Comparison of ENCODE assay signal across 21 cellular contexts in genomic region chr15:27238209-27238608, GRCh38.
DNase-seq lines count a peak whose midpoint lies in the region; ATAC-seq and TF ChIP-seq lines count a peak whose summit lies in the region.
"Had no signal": no experiment of that assay in that cellular context is flagged by ENCODE, and none has a peak within 500 bp of the region (broad histone marks: within the 10 kb centered on the region; RNA-seq: fewer than 3 reads in every experiment).

No MANE protein-coding gene starts in this region.

- TF ChIP-seq CTCF in C4-2B (conservative IDR thresholded peaks at IDR 0.05) (peak; percentile 62), MM.1S (IDR thresholded peaks at IDR 0.05; ENCODE audit: low read length) (peak; percentile 18), brain microvascular endothelial cell (IDR thresholded peaks at IDR 0.05; ENCODE audit: low read depth, low read length, missing control alignments) (peak; percentile 16), neural crest cell (conservative IDR thresholded peaks at IDR 0.05) (no peak), uterus (IDR thresholded peaks at IDR 0.05) (no peak)

- no peaks in the 10 kb centered on the region for H3K9me2 ChIP-seq in MM.1S (replicated peaks; ENCODE audit: insufficient read depth, low read length)

- H3K4me1 Mint-ChIP-seq in neural crest cell: peaks cover 28% of the 10 kb centered on the region

- H3K4me3 Mint-ChIP-seq in neural crest cell: no peak overlapping the region
- H3K4me3 Mint-ChIP-seq: T-helper 2 cell treated with Interferon-gamma antibody and Interleukin-4, amounts not matched to agents 5 μg/mL and 100 μg/mL, for 36 hours had no signal

- H2AFZ ChIP-seq in MM.1S (ENCODE audit: low read length): no peak overlapping the region

- no peak overlapping the region for H3K4me2 ChIP-seq in MM.1S (ENCODE audit: low read depth, low read length)

- H3K9me3 ChIP-seq in MM.1S (replicated peaks; ENCODE audit: insufficient read depth, low read length): no peaks in the 10 kb centered on the region
- H3K9me3 ChIP-seq in uterus: no peaks in the 10 kb centered on the region
- H3K9me3 ChIP-seq: psoas muscle, upper lobe of right lung had no signal

- no peaks in the 10 kb centered on the region for H4K20me1 ChIP-seq in MM.1S (ENCODE audit: insufficient read depth, low read length)

- H3K4me1 ChIP-seq in MM.1S (ENCODE audit: low read length) (no peaks in the 10 kb centered on the region), uterus (no peaks in the 10 kb centered on the region)
- H3K4me1 ChIP-seq: psoas muscle, upper lobe of right lung had no signal

- intact Hi-C loops in uterus (cut with DNase I; ENCODE audit: low total_unique reads): no loop called here

- no peak overlapping the region for H3K9ac ChIP-seq in MM.1S (ENCODE audit: low read length)

- no peaks in the 10 kb centered on the region for H3K79me2 ChIP-seq in MM.1S (ENCODE audit: low read length)

- in situ Hi-C loops in brain microvascular endothelial cell (cut with HindIII; ENCODE audit: low pct_ligation_motif_present, low sequenced_read_pairs) (no loop called here), KBM-7 (cut with MboI; ENCODE audit: low pct_unique_long_range_greater_than_20kb, low sequenced_read_pairs) (no loop called here)

- H3K36me3 ChIP-seq in MM.1S (replicated peaks; ENCODE audit: insufficient read depth, low read length) (no peaks in the 10 kb centered on the region), brain microvascular endothelial cell (replicated peaks) (no peaks in the 10 kb centered on the region), uterus (no peaks in the 10 kb centered on the region)
- H3K36me3 ChIP-seq: cardiac muscle cell, upper lobe of right lung, WERI-Rb-1 had no signal

- no peaks in the 10 kb centered on the region for H3K36me3 Mint-ChIP-seq in neural crest cell (ENCODE audit: low read depth)

- no peaks in the 10 kb centered on the region for H3F3A ChIP-seq in MM.1S (ENCODE audit: insufficient read depth, low read length)

- no peak overlapping the region for H3K27ac ChIP-seq in C4-2B
- H3K27ac ChIP-seq in MM.1S (ENCODE audit: low read length): no peak overlapping the region
- no peak overlapping the region for H3K27ac ChIP-seq in brain microvascular endothelial cell
- H3K27ac ChIP-seq in uterus: no peak overlapping the region
- H3K27ac ChIP-seq: cardiac muscle cell, psoas muscle, RWPE1, skin epidermis, upper lobe of right lung, WERI-Rb-1 had no signal

- DNase-seq in MM.1S (no peak), brain microvascular endothelial cell (no peak), neural crest cell (ENCODE audit: low read depth, low spot score) (no peak), KBM-7 (no peak), HuH-7.5 (ENCODE audit: low spot score) (no peak), uterus (no peak)
- DNase-seq: activated naive CD4-positive, alpha-beta T cell treated with anti-CD3 and anti-CD28 coated beads, Interleukin-2, amount 50 U/mL, for 16 hours; anterior cingulate cortex; IMR-90; kidney glomerular epithelial cell; psoas muscle; stimulated activated CD4-positive, alpha-beta T cell treated with anti-CD3 and anti-CD28 coated beads, Interleukin-1b, Interleukin-23, amount 100 ng/mL, for 48 hours; upper lobe of right lung had no signal

- H3K27ac Mint-ChIP-seq in neural crest cell (ENCODE audit: unreplicated experiment): peak overlapping the region; percentile 22
- H3K27ac Mint-ChIP-seq: T-helper 2 cell treated with Interferon-gamma antibody and Interleukin-4, amounts not matched to agents 5 μg/mL and 100 μg/mL, for 36 hours had no signal

- no peaks in the 10 kb centered on the region for H3K9me3 Mint-ChIP-seq in neural crest cell

- ATAC-seq in GM18505 (IDR thresholded peaks at IDR 0.05; ENCODE audit: unreplicated experiment): no peak
- ATAC-seq: psoas muscle, SK-N-SH treated with all-trans-retinoic acid at 6 μM for 48 hours, upper lobe of right lung had no signal

- H3K27me3 Mint-ChIP-seq in neural crest cell (ENCODE audit: low read depth): no peaks in the 10 kb centered on the region

- H3K4me3 ChIP-seq in MM.1S (ENCODE audit: low read length): no peak overlapping the region
- no peak overlapping the region for H3K4me3 ChIP-seq in brain microvascular endothelial cell (ENCODE audit: low read depth, low read length)
- no peak overlapping the region for H3K4me3 ChIP-seq in uterus
- H3K4me3 ChIP-seq: cardiac muscle cell, psoas muscle, skin epidermis, upper lobe of right lung had no signal

- TF ChIP-seq POLR2A in GM18505 (IDR thresholded peaks at IDR 0.05; ENCODE audit: borderline replicate concordance, extremely low read depth, insufficient read depth, insufficient read length) (no peak), uterus (IDR thresholded peaks at IDR 0.05) (no peak)

- H3K27me3 ChIP-seq in MM.1S (replicated peaks; ENCODE audit: insufficient read depth, low read length) (no peaks in the 10 kb centered on the region), brain microvascular endothelial cell (replicated peaks) (no peaks in the 10 kb centered on the region), uterus (no peaks in the 10 kb centered on the region)
- H3K27me3 ChIP-seq: cardiac muscle cell, upper lobe of right lung had no signal

Comparison
In these comparisons a context has a peak if more than half of its experiments do, and no peak if none do; other contexts are left out.
1. CTCF ChIP-seq: peak in C4-2B (single experiment), MM.1S (single experiment) and brain microvascular endothelial cell (single experiment); none in neural crest cell (single experiment) and uterus (0 of 4).